Comparison of ENCODE assay signal across 19 cellular contexts in genomic region chr21:31909153-31909771, GRCh38. TPM values are rescaled to one million over a fixed set of nuclear protein-coding genes. Genes with fewer than 3 reads are reported as not detected.
A peak's percentile ranks its signal among the peaks of the same experiment; 100 is the strongest.
DNase-seq lines count a peak whose midpoint lies in the region; FAIRE-seq and TF ChIP-seq lines count a peak whose summit lies in the region.
"Had no signal": no experiment of that assay in that cellular context is flagged by ENCODE, and none has a peak within 500 bp of the region (broad histone marks: within the 10 kb centered on the region; RNA-seq: fewer than 3 reads in every experiment).

No MANE protein-coding gene starts in this region.

- H3K4me3 Mint-ChIP-seq in Caco-2 (ENCODE audit: unreplicated experiment), result peak overlapping the region; percentile 74
- H3K4me3 Mint-ChIP-seq: activated naive CD8-positive, alpha-beta T cell treated with anti-CD3 and anti-CD28 coated beads for 36 hours; activated T-cell treated with anti-CD3 and anti-CD28 coated beads, Interleukin-2, amount 50 U/mL, for 4 hours; naive thymus-derived CD4-positive, alpha-beta T cell had no signal

- H3K27me3 ChIP-seq in Caco-2 (replicated peaks; ENCODE audit: control insufficient read depth, insufficient read depth, low read length) (no peaks in the 10 kb centered on the region), HUES64 (ENCODE audit: insufficient read depth, low read length) (no peaks in the 10 kb centered on the region), neuron (ENCODE audit: insufficient read depth, low read length) (no peaks in the 10 kb centered on the region), osteoblast (ENCODE audit: insufficient read depth, low read length) (no peaks in the 10 kb centered on the region)
- H3K27me3 ChIP-seq: sigmoid colon had no signal

- peak overlapping the region; percentile 59 for H2AFZ ChIP-seq in neuron (ENCODE audit: low read depth, low read length)
- no peak overlapping the region for H2AFZ ChIP-seq in osteoblast (ENCODE audit: low read length)

- H3K4me1 Mint-ChIP-seq in Caco-2 (ENCODE audit: low read depth, unreplicated experiment), result peaks cover 50% of the 10 kb centered on the region
- H3K4me1 Mint-ChIP-seq: activated naive CD8-positive, alpha-beta T cell treated with anti-CD3 and anti-CD28 coated beads for 36 hours; naive thymus-derived CD4-positive, alpha-beta T cell had no signal

- peaks cover 59% of the 10 kb centered on the region for H3K4me1 ChIP-seq in Caco-2
- peaks cover 50% of the 10 kb centered on the region for H3K4me1 ChIP-seq in HUES64 (ENCODE audit: insufficient read depth, low read length)
- H3K4me1 ChIP-seq in neuron (ENCODE audit: insufficient read depth, low read length), result peaks cover 25% of the 10 kb centered on the region
- H3K4me1 ChIP-seq in osteoblast (ENCODE audit: insufficient read depth, low read length), result no peaks in the 10 kb centered on the region

- no peak for TF ChIP-seq CTCF in Caco-2 (IDR thresholded peaks at IDR 0.05; ENCODE audit: insufficient read depth in 1 of 2, low read depth in 1 of 2, low read length in 1 of 2, severe bottlenecking in 1 of 2, unreplicated experiment in 1 of 2)
- no peak for TF ChIP-seq CTCF in osteoblast (IDR thresholded peaks at IDR 0.05; ENCODE audit: extremely low read depth, low read depth, low read length)

- H3K27ac ChIP-seq in HUES64 (ENCODE audit: low read depth, low read length) (peak overlapping the region; percentile 83), osteoblast (ENCODE audit: low read depth, low read length) (no peak overlapping the region)

- H3K27ac Mint-ChIP-seq in Caco-2 (ENCODE audit: unreplicated experiment), result peak overlapping the region; percentile 86
- H3K27ac Mint-ChIP-seq: activated naive CD8-positive, alpha-beta T cell treated with anti-CD3 and anti-CD28 coated beads for 36 hours; naive thymus-derived CD4-positive, alpha-beta T cell had no signal

- no peaks in the 10 kb centered on the region for H3K9me3 Mint-ChIP-seq in Caco-2 (ENCODE audit: unreplicated experiment)
- H3K9me3 Mint-ChIP-seq: activated naive CD8-positive, alpha-beta T cell treated with anti-CD3 and anti-CD28 coated beads for 36 hours; activated T-cell treated with anti-CD3 and anti-CD28 coated beads, Interleukin-2, amount 50 U/mL, for 4 hours had no signal

- POLR2A ChIA-PET in Caco-2 (lab: Charles Lee), result no interaction called here

- BruUV-seq in Caco-2 (replicated peaks; lab: Mats Ljungman, UMichigan), result no TSS peak

- H3K36me3 ChIP-seq in Caco-2 (ENCODE audit: control insufficient read depth, insufficient read depth, low read length) (no peaks in the 10 kb centered on the region), HUES64 (ENCODE audit: insufficient read depth, low read length) (no peaks in the 10 kb centered on the region), neuron (ENCODE audit: insufficient read depth, low read length) (no peaks in the 10 kb centered on the region), osteoblast (ENCODE audit: insufficient read depth, low read length) (no peaks in the 10 kb centered on the region)
- H3K36me3 ChIP-seq: sigmoid colon had no signal

- peak overlapping the region; percentile 30; the same call in 1 of the 2 replicates for H3K9ac ChIP-seq in HUES64 (ENCODE audit: low read depth, low read length)

- CTCF ChIA-PET in Caco-2 (lab: Charles Lee), result no interaction called here

- DNase-seq in Caco-2 (peak; percentile 39 to 42), osteoblast (ENCODE audit: insufficient read length, low spot score, missing footprints) (no peak), dermis blood vessel endothelial cell (no peak), NAMALWA (ENCODE audit: low spot score) (no peak)
- DNase-seq in activated effector memory CD4-positive, alpha-beta T cell treated with anti-CD3 and anti-CD28 coated beads, Interleukin-2, amount 50 U/mL, for 16 hours, result no peak
- DNase-seq: activated CD4-positive, alpha-beta T cell treated with anti-CD3 and anti-CD28 coated beads, Interleukin-2, amount 50 U/mL, for 48 hours; activated naive CD8-positive, alpha-beta T cell treated with anti-CD3 and anti-CD28 coated beads for 36 hours; activated T-cell treated with anti-CD3 and anti-CD28 coated beads, Interleukin-2, amount 50 U/mL, for 4 hours; caudate nucleus; hypothalamus; naive thymus-derived CD4-positive, alpha-beta T cell; NCI-H2029; NCI-H526 treated with DMSO at 0.1 percent for 48 hours; sigmoid colon; SW 1271 had no signal

- intact Hi-C loops in Caco-2 (cut with micrococcal nuclease; ENCODE audit: unreplicated experiment), result loop anchor here (1.0 kb wide), 1 partner anchor 9 kb away; no protein-coding TSS in a partner anchor

- no peaks in the 10 kb centered on the region for H3K36me3 Mint-ChIP-seq in Caco-2 (ENCODE audit: insufficient read depth, unreplicated experiment)
- H3K36me3 Mint-ChIP-seq: activated naive CD8-positive, alpha-beta T cell treated with anti-CD3 and anti-CD28 coated beads for 36 hours; naive thymus-derived CD4-positive, alpha-beta T cell had no signal

- H3K4me2 ChIP-seq in osteoblast (ENCODE audit: insufficient read depth, low read length), result no peak overlapping the region

- 15% methylated on average over 11 of the region's 11 CpGs for WGBS in HUES64

- FAIRE-seq in endometrium (lab: Jason Lieb, UNC), result peak; percentile 66
- FAIRE-seq: G401.6 had no signal

- H4K20me1 ChIP-seq in osteoblast (ENCODE audit: insufficient read depth, low read length), result no peaks in the 10 kb centered on the region

- no peaks in the 10 kb centered on the region for H3K9me3 ChIP-seq in Caco-2
- H3K9me3 ChIP-seq in HUES64 (ENCODE audit: insufficient read depth, low read depth, low read length), result no peaks in the 10 kb centered on the region
- H3K9me3 ChIP-seq in neuron (ENCODE audit: low read length), result peaks cover 8% of the 10 kb centered on the region
- H3K9me3 ChIP-seq in osteoblast (ENCODE audit: low read depth, low read length), result no peaks in the 10 kb centered on the region
- H3K9me3 ChIP-seq: sigmoid colon had no signal

- H3K79me2 ChIP-seq in osteoblast (ENCODE audit: insufficient read depth, low read length), result no peaks in the 10 kb centered on the region

- H3K27me3 Mint-ChIP-seq in Caco-2 (ENCODE audit: insufficient read depth, unreplicated experiment), result no peaks in the 10 kb centered on the region

- H3K4me3 ChIP-seq in Caco-2 (ENCODE audit: low read depth, low read length), result no peak overlapping the region
- peak overlapping the region; percentile 31 for H3K4me3 ChIP-seq in HUES64 (ENCODE audit: low read length)
- peak overlapping the region; percentile 42 for H3K4me3 ChIP-seq in neuron (ENCODE audit: low read length)
- H3K4me3 ChIP-seq in osteoblast (ENCODE audit: insufficient read depth, low read length), result no peak overlapping the region
- H3K4me3 ChIP-seq: sigmoid colon had no signal

RNA-seq across cellular contexts. Expression of gene HUNK, which starts 36.4 kb away (rescaled TPM):
- 4.8 and 7.5 TPM in 2 replicates for total RNA-seq in Caco-2 (2022)
- polyA plus RNA-seq in HUES64 (2013, experiment 1 of 2), result 5.5 TPM
- 6.5 TPM for polyA plus RNA-seq in HUES64 (2013, experiment 2 of 2)
- under 0.01 TPM in 2 replicates for total RNA-seq in osteoblast
- under 0.01 and 0.05 TPM in 2 replicates for total RNA-seq in dermis blood vessel endothelial cell
- polyA plus RNA-seq: naive thymus-derived CD4-positive, alpha-beta T cell had no signal

Comparison
In these comparisons a context has a peak if more than half of its experiments do, and no peak if none do; other contexts are left out.
1. DNase-seq: peak in Caco-2 (2 of 2); none in osteoblast (single experiment), dermis blood vessel endothelial cell (single experiment), NAMALWA (single experiment) and activated effector memory CD4-positive, alpha-beta T cell treated with anti-CD3 and anti-CD28 coated beads, Interleukin-2, amount 50 U/mL, for 16 hours (single experiment).
2. H3K4me3 ChIP-seq: peak in HUES64 (single experiment) and neuron (single experiment); none in Caco-2 (single experiment) and osteoblast (single experiment).